Comparison of ENCODE assay signal across 10 cellular contexts in the genomic region with DNA sequence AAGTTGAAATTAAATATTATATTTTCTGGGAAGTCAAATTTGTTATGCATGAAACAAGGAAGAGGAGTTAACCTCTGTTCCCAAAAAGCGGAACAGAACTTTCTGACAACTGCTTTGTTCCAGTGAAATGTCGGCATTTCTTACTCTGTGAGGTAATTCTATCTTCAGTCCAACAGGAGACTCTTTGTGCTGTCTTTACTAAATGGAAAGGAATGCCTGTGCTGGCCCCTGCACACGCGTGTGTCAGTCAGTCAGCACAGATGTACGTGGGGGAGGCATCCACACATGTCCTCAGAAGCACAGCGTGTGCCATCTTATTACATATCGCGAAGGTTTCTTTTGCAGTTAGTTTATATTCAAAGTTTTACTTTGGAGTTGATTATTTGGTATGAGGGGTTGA. TPM values are rescaled to one million over a fixed set of nuclear protein-coding genes. Genes with fewer than 3 reads are reported as not detected.
DNase-seq lines count a peak whose midpoint lies in the region; TF ChIP-seq lines count a peak whose summit lies in the region.
"Had no signal": no experiment of that assay in that cellular context is flagged by ENCODE, and none has a peak within 500 bp of the region (broad histone marks: within the 10 kb centered on the region; RNA-seq: fewer than 3 reads in every experiment).

No MANE protein-coding gene starts in this region.

- H3K36me3 Mint-ChIP-seq in chondrocyte (ENCODE audit: low read depth), result peaks cover 24% of the 10 kb centered on the region

- H3K9ac ChIP-seq in HUES64 (ENCODE audit: low read depth, low read length) (peak overlapping the region; percentile 7; the same call in 1 of the 2 replicates), Karpas-422 (ENCODE audit: low read length) (no peak overlapping the region)

- 87% methylated on average over 8 of the region's 8 CpGs for WGBS in HUES64

- H3K4me1 Mint-ChIP-seq in chondrocyte (ENCODE audit: low read depth), result peaks cover 45% of the 10 kb centered on the region

- no peak overlapping the region for H3K27ac ChIP-seq in HUES64 (ENCODE audit: low read depth, low read length)
- no peak overlapping the region for H3K27ac ChIP-seq in Karpas-422 (ENCODE audit: low read length)

- DNase-seq in chondrocyte (ENCODE audit: low spot score) (no peak), left kidney (ENCODE audit: low read depth, low spot score) (peak; percentile 84), stromal cell of bone marrow (ENCODE audit: low read depth) (peak; percentile 44), Karpas-422 (no peak), DMS79 treated with DMSO at 0.1 percent for 48 hours (lab: John Stamatoyannopoulos, UW) (no peak), epidermal melanocyte (ENCODE audit: insufficient read length, low spot score) (no peak)
- DNase-seq in central memory CD4-positive, alpha-beta T cell, result no peak
- DNase-seq: NCI-H1694 treated with DMSO at 0.1 percent for 48 hours had no signal

- H3K4me3 ChIP-seq in HUES64 (ENCODE audit: low read length) (peak overlapping the region; percentile 68; the same call in 1 of the 2 replicates), Karpas-422 (ENCODE audit: low read length) (no peak overlapping the region)

- peaks cover 57% of the 10 kb centered on the region for H3K79me2 ChIP-seq in Karpas-422 (ENCODE audit: low read length)

- no peaks in the 10 kb centered on the region for H3K27me3 Mint-ChIP-seq in chondrocyte (ENCODE audit: low read depth)
- H3K27me3 Mint-ChIP-seq: activated naive CD4-positive, alpha-beta T cell treated with anti-CD3 and anti-CD28 coated beads, Interleukin-2, amount 50 U/mL, for 24 hours had no signal

- H3K27ac Mint-ChIP-seq in chondrocyte (ENCODE audit: unreplicated experiment), result peak overlapping the region; percentile 94
- H3K27ac Mint-ChIP-seq: activated naive CD4-positive, alpha-beta T cell treated with anti-CD3 and anti-CD28 coated beads, Interleukin-2, amount 50 U/mL, for 24 hours had no signal

- H3K36me3 ChIP-seq in HUES64 (ENCODE audit: insufficient read depth, low read length), result peaks cover 34% of the 10 kb centered on the region
- peaks cover 33% of the 10 kb centered on the region; the same call in 1 of the 2 replicates for H3K36me3 ChIP-seq in Karpas-422 (ENCODE audit: insufficient read depth, low read length)

- no peaks in the 10 kb centered on the region for H4K20me1 ChIP-seq in Karpas-422 (ENCODE audit: insufficient read depth, low read depth, low read length)

- H3K4me1 ChIP-seq in HUES64 (ENCODE audit: insufficient read depth, low read length), result peaks cover 39% of the 10 kb centered on the region
- H3K4me1 ChIP-seq in Karpas-422 (ENCODE audit: low read length), result peaks cover 38% of the 10 kb centered on the region

- H3K4me3 Mint-ChIP-seq in chondrocyte (ENCODE audit: unreplicated experiment), result peak overlapping the region; percentile 78

- no peak overlapping the region for H3K4me2 ChIP-seq in Karpas-422 (ENCODE audit: low read depth, low read length, poor library complexity, severe bottlenecking)

- no peaks in the 10 kb centered on the region for H3K9me3 Mint-ChIP-seq in chondrocyte (ENCODE audit: low read depth)
- H3K9me3 Mint-ChIP-seq: activated naive CD4-positive, alpha-beta T cell treated with anti-CD3 and anti-CD28 coated beads, Interleukin-2, amount 50 U/mL, for 24 hours had no signal

- peak; percentile 60 for TF ChIP-seq CTCF in chondrocyte (IDR thresholded peaks at IDR 0.05)

- no peak overlapping the region for H2AFZ ChIP-seq in Karpas-422 (ENCODE audit: low read length)

- H3K9me2 ChIP-seq in Karpas-422 (replicated peaks; ENCODE audit: insufficient read depth, low read length), result no peaks in the 10 kb centered on the region

- H3K27me3 ChIP-seq in HUES64 (ENCODE audit: insufficient read depth, low read length), result no peaks in the 10 kb centered on the region
- H3K27me3 ChIP-seq in Karpas-422 (ENCODE audit: low read length), result no peaks in the 10 kb centered on the region

- H3K9me3 ChIP-seq in HUES64 (ENCODE audit: insufficient read depth, low read depth, low read length) (no peaks in the 10 kb centered on the region), Karpas-422 (ENCODE audit: low read length) (no peaks in the 10 kb centered on the region)

RNA-seq across cellular contexts. Expression of gene NET1, which starts 37.5 kb away (rescaled TPM):
- 41.6 TPM for polyA plus RNA-seq in HUES64 (2013, experiment 1 of 2)
- 45.3 TPM for polyA plus RNA-seq in HUES64 (2013, experiment 2 of 2)
- total RNA-seq in chondrocyte, result 23.2 to 47.5 TPM (median 42.3 TPM) in 3 replicates
- 37.2 and 39.1 TPM in 2 replicates for total RNA-seq in Karpas-422 (2014; rRNA removed; shearing (Covaris generic); ENCODE audit: low replicate concordance)

RNA-seq across cellular contexts. Expression of gene TUBAL3, which starts 45.2 kb away (rescaled TPM):
- not detected for polyA plus RNA-seq in HUES64 (2013, experiment 1 of 2)
- polyA plus RNA-seq in HUES64 (2013, experiment 2 of 2), result not detected
- not detected in 3 replicates for total RNA-seq in chondrocyte
- 0.11 TPM in 1 of 2 replicates, not detected in the other for total RNA-seq in Karpas-422 (2014; rRNA removed; shearing (Covaris generic); ENCODE audit: low replicate concordance)

RNA-seq across cellular contexts. Expression of gene CALML5, which starts 49.5 kb away (rescaled TPM):
- polyA plus RNA-seq in HUES64 (2013, experiment 1 of 2), result not detected
- polyA plus RNA-seq in HUES64 (2013, experiment 2 of 2), result not detected
- total RNA-seq in chondrocyte, result not detected in 3 replicates
- total RNA-seq in Karpas-422 (2014; rRNA removed; shearing (Covaris generic); ENCODE audit: low replicate concordance), result not detected in 2 replicates

Comparison
In these comparisons a context has a peak if more than half of its experiments do, and no peak if none do; other contexts are left out.
1. DNase-seq: peak in left kidney (single experiment) and stromal cell of bone marrow (single experiment); none in chondrocyte (single experiment), Karpas-422 (single experiment), central memory CD4-positive, alpha-beta T cell (single experiment), DMS79 treated with DMSO at 0.1 percent for 48 hours (single experiment) and epidermal melanocyte (single experiment).